Comparison of ENCODE assay signal across 13 cellular contexts in genomic region chr16:79897444-79898146, GRCh38.
A peak's percentile ranks its signal among the peaks of the same experiment; 100 is the strongest.
DNase-seq lines count a peak whose midpoint lies in the region; ATAC-seq, FAIRE-seq and TF ChIP-seq lines count a peak whose summit lies in the region.
"Had no signal": no experiment of that assay in that cellular context is flagged by ENCODE, and none has a peak within 500 bp of the region (broad histone marks: within the 10 kb centered on the region; RNA-seq: fewer than 3 reads in every experiment).

No MANE protein-coding gene starts in this region.

- DNase-seq in LHCN-M2 (ENCODE audit: low read depth) (peak; percentile 45), brain pericyte (ENCODE audit: low read depth, low spot score) (peak; percentile 22), kidney (peak; percentile 72), skeletal muscle cell (ENCODE audit: low read depth) (peak; percentile 13), ureter (ENCODE audit: low spot score) (no peak), DMS 273 (lab: John Stamatoyannopoulos, UW; ENCODE audit: unreplicated experiment) (no peak), AML-193 (lab: John Stamatoyannopoulos, UW) (no peak)
- DNase-seq: activated CD4-positive, alpha-beta T cell treated with anti-CD3 and anti-CD28 coated beads, Interleukin-2, amount 50 U/mL, for 48 hours; activated naive CD4-positive, alpha-beta T cell treated with anti-CD3 and anti-CD28 coated beads for 36 hours; CD4-positive, alpha-beta T cell; mammary epithelial cell had no signal

- no peak for ATAC-seq in GM18868 (IDR thresholded peaks at IDR 0.05; ENCODE audit: unreplicated experiment)

- no peaks in the 10 kb centered on the region for H3K9me3 ChIP-seq in kidney (ENCODE audit: control insufficient read depth in 1 of 2, low read length in 2 of 2)

- no peak overlapping the region for H3K9ac ChIP-seq in kidney (ENCODE audit: low read length in 2 of 2)

- intact Hi-C loops in kidney (cut with DNase I): no loop called here

- peak; percentile 50 for FAIRE-seq in kidney (lab: Jason Lieb, UNC)
- FAIRE-seq: frontal cortex had no signal

- no peak for TF ChIP-seq CTCF in kidney (IDR thresholded peaks at IDR 0.05; ENCODE audit: borderline replicate concordance, extremely low read depth, insufficient read depth)

- H3K4me3 ChIP-seq in kidney (ENCODE audit: low read length in 2 of 2) (no peak overlapping the region), skeletal muscle cell (ENCODE audit: low read depth, low read length) (no peak overlapping the region)

- H3K4me1 ChIP-seq in kidney (ENCODE audit: control insufficient read depth in 1 of 2, insufficient read depth in 1 of 2, low read depth in 1 of 2, low read length in 2 of 2): peaks cover 5 to 13% of the 10 kb centered on the region in 2 donors

- H3K36me3 ChIP-seq in kidney (ENCODE audit: control insufficient read depth in 1 of 2, insufficient read depth in 2 of 2, low read length in 2 of 2): no peaks in the 10 kb centered on the region

- peak overlapping the region; percentile 13 to 37 for H3K27ac ChIP-seq in kidney (ENCODE audit: low read depth in 2 of 2, low read length in 2 of 2)

Comparison
In these comparisons a context has a peak if more than half of its experiments do, and no peak if none do; other contexts are left out.
1. DNase-seq: peak in LHCN-M2 (single experiment), brain pericyte (single experiment), kidney (single experiment) and skeletal muscle cell (single experiment); none in ureter (single experiment), DMS 273 (single experiment) and AML-193 (0 of 2).